1 cellular context compared by ENCODE assay signal in the genomic region with DNA sequence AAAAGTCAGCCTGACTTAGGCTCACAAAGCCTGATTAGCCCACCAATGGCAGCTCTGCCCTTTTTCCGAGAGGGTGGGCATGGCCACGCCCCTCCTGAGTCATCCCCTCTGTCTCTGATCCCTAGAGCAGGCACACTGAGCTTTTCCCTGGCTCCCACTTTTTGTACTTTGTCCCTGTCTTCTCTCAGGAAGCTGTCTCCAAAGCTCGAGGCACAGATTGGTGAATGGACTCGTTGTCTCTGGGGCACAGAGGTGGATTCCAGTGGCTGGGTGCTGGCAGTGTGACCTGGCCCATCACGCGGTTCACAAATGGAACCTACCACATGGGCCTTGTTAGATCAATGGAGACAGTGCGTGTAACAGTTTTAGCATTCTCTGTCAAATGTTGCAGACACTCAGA.
TF ChIP-seq lines count a peak whose summit lies in the region.

No MANE protein-coding gene starts in this region.

TF ChIP-seq in HepG2, 621 proteins besides CTCF, POLR2A, EP300 and RAD21 (continues in another document):
- no peak for TF ChIP-seq NCOA2 (CRISPR knock-in tag; IDR thresholded peaks at IDR 0.05)
- TF ChIP-seq, protein P1, sequence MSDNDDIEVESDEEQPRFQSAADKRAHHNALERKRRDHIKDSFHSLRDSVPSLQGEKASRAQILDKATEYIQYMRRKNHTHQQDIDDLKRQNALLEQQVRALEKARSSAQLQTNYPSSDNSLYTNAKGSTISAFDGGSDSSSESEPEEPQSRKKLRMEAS (IDR thresholded peaks at IDR 0.05) = peak; percentile 79
- TF ChIP-seq ZC3H4 (CRISPR knock-in tag; IDR thresholded peaks at IDR 0.05; ENCODE audit: borderline replicate concordance) = no peak
- no peak for TF ChIP-seq ZNF609 (CRISPR knock-in tag; IDR thresholded peaks at IDR 0.05; ENCODE audit: borderline replicate concordance)
- TF ChIP-seq KDM6A (CRISPR knock-in tag; IDR thresholded peaks at IDR 0.05; ENCODE audit: low read depth) = peak; percentile 37; the same call in 1 of the 2 replicates
- TF ChIP-seq MEIS2 (CRISPR knock-in tag; IDR thresholded peaks at IDR 0.05) = no peak
- peak; percentile 61 for TF ChIP-seq PAXIP1 (CRISPR knock-in tag; conservative IDR thresholded peaks at IDR 0.05)
- TF ChIP-seq ZNF343 (CRISPR knock-in tag; IDR thresholded peaks at IDR 0.05) = no peak
- no peak for TF ChIP-seq TOPORS (CRISPR knock-in tag; IDR thresholded peaks at IDR 0.05)
- TF ChIP-seq ZNF746 (CRISPR knock-in tag; IDR thresholded peaks at IDR 0.05) = no peak
- TF ChIP-seq, protein P2, sequence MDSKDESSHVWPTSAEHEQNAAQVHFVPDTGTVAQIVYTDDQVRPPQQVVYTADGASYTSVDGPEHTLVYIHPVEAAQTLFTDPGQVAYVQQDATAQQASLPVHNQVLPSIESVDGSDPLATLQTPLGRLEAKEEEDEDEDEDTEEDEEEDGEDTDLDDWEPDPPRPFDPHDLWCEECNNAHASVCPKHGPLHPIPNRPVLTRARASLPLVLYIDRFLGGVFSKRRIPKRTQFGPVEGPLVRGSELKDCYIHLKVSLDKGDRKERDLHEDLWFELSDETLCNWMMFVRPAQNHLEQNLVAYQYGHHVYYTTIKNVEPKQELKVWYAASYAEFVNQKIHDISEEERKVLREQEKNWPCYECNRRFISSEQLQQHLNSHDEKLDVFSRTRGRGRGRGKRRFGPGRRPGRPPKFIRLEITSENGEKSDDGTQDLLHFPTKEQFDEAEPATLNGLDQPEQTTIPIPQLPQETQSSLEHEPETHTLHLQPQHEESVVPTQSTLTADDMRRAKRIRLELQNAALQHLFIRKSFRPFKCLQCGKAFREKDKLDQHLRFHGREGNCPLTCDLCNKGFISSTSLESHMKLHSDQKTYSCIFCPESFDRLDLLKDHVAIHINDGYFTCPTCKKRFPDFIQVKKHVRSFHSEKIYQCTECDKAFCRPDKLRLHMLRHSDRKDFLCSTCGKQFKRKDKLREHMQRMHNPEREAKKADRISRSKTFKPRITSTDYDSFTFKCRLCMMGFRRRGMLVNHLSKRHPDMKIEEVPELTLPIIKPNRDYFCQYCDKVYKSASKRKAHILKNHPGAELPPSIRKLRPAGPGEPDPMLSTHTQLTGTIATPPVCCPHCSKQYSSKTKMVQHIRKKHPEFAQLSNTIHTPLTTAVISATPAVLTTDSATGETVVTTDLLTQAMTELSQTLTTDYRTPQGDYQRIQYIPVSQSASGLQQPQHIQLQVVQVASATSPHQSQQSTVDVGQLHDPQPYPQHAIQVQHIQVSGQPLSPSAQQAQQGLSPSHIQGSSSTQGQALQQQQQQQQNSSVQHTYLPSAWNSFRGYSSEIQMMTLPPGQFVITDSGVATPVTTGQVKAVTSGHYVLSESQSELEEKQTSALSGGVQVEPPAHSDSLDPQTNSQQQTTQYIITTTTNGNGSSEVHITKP (CRISPR knock-in tag; IDR thresholded peaks at IDR 0.05; ENCODE audit: low read depth) = peak; percentile 84
- TF ChIP-seq, protein P3, sequence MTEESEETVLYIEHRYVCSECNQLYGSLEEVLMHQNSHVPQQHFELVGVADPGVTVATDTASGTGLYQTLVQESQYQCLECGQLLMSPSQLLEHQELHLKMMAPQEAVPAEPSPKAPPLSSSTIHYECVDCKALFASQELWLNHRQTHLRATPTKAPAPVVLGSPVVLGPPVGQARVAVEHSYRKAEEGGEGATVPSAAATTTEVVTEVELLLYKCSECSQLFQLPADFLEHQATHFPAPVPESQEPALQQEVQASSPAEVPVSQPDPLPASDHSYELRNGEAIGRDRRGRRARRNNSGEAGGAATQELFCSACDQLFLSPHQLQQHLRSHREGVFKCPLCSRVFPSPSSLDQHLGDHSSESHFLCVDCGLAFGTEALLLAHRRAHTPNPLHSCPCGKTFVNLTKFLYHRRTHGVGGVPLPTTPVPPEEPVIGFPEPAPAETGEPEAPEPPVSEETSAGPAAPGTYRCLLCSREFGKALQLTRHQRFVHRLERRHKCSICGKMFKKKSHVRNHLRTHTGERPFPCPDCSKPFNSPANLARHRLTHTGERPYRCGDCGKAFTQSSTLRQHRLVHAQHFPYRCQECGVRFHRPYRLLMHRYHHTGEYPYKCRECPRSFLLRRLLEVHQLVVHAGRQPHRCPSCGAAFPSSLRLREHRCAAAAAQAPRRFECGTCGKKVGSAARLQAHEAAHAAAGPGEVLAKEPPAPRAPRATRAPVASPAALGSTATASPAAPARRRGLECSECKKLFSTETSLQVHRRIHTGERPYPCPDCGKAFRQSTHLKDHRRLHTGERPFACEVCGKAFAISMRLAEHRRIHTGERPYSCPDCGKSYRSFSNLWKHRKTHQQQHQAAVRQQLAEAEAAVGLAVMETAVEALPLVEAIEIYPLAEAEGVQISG (CRISPR knock-in tag; IDR thresholded peaks at IDR 0.05) = 0 out of 2 replicates have a peak, but pooled peaks have one; percentile 39
- TF ChIP-seq PRMT3 (CRISPR knock-in tag; IDR thresholded peaks at IDR 0.05; ENCODE audit: borderline replicate concordance, low read depth) = no peak
- TF ChIP-seq KLF11 (CRISPR knock-in tag; IDR thresholded peaks at IDR 0.05) = no peak
- 0 out of 2 replicates have a peak, but pooled peaks have one; percentile 17 for TF ChIP-seq RXRB (CRISPR knock-in tag; IDR thresholded peaks at IDR 0.05; ENCODE audit: borderline replicate concordance)
- peak; percentile 34; the same call in 1 of the 2 replicates for TF ChIP-seq ZMYM4 (CRISPR knock-in tag; IDR thresholded peaks at IDR 0.05)
- TF ChIP-seq WIZ (CRISPR knock-in tag; IDR thresholded peaks at IDR 0.05) = 0 out of 2 replicates have a peak, but pooled peaks have one; percentile 23
- no peak for TF ChIP-seq MTA1 (CRISPR knock-in tag; IDR thresholded peaks at IDR 0.05; ENCODE audit: borderline replicate concordance)
- TF ChIP-seq, protein P4, sequence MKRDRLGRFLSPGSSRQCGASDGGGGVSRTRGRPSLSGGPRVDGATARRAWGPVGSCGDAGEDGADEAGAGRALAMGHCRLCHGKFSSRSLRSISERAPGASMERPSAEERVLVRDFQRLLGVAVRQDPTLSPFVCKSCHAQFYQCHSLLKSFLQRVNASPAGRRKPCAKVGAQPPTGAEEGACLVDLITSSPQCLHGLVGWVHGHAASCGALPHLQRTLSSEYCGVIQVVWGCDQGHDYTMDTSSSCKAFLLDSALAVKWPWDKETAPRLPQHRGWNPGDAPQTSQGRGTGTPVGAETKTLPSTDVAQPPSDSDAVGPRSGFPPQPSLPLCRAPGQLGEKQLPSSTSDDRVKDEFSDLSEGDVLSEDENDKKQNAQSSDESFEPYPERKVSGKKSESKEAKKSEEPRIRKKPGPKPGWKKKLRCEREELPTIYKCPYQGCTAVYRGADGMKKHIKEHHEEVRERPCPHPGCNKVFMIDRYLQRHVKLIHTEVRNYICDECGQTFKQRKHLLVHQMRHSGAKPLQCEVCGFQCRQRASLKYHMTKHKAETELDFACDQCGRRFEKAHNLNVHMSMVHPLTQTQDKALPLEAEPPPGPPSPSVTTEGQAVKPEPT (CRISPR knock-in tag; IDR thresholded peaks at IDR 0.05; ENCODE audit: low read depth) = no peak
- TF ChIP-seq, protein P5, sequence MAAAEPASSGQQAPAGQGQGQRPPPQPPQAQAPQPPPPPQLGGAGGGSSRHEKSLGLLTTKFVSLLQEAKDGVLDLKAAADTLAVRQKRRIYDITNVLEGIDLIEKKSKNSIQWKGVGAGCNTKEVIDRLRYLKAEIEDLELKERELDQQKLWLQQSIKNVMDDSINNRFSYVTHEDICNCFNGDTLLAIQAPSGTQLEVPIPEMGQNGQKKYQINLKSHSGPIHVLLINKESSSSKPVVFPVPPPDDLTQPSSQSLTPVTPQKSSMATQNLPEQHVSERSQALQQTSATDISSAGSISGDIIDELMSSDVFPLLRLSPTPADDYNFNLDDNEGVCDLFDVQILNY (CRISPR knock-in tag; conservative IDR thresholded peaks at IDR 0.05) = no peak
- no peak for TF ChIP-seq ZNF816 (CRISPR knock-in tag; IDR thresholded peaks at IDR 0.05; ENCODE audit: borderline replicate concordance)
- no peak for TF ChIP-seq PTBP1 (IDR thresholded peaks at IDR 0.05; ENCODE audit: low read depth, low read length, poor library complexity, severe bottlenecking)
- no peak; the same call in 1 of the 2 replicates for TF ChIP-seq YEATS2 (CRISPR knock-in tag; IDR thresholded peaks at IDR 0.05; ENCODE audit: borderline replicate concordance)
